In the genomic region with DNA sequence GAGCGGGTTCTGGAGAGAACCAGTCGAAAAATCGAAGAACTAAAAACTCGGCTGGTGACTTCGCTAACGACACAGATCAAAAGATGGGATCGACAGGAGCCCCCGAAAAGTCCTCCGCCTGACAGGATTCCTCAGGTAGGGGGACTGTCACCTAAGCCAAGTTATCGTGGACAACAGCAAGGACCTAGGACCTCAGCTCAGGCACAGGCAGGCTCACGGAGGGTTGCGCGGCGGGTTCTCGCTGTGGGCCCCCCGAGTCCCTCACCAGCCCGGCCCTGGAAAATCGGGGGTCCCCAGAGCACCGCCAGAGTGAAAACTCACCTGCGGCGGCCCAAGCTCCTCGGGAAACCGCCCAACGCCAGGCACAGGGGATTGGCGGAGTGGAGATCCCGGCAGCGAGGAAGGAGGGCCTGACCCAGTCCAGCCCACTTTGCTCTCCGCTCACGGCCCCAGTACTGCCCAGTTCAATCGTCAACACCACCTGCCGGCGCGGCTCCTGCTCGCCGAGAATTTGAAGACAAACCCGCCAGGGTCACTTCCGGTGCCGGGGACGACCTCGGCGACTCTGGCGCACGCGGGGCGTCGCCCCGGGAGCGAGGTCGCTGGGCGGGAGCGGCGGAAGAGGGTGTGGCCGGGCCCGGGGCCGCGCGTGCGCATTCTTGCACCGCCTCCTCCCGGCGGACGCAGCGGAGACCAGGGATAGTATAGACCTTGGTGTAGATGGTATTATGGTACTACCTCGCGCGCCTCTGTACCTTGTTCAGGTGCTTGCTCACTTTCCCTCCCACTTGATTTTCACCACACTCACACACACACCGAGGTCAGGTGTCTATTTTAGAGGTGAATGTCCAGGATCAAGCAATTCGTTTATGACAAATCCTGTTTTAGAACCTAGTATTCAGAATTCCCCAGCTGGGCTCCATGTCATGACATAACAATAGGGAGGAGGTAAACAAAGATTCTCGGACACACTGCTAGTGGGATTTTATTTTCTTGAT, we compare ENCODE assay signal across 8 cellular contexts. TPM values are rescaled to one million over a fixed set of nuclear protein-coding genes. Genes with fewer than 3 reads are reported as not detected.
A peak's percentile ranks its signal among the peaks of the same experiment; 100 is the strongest.
DNase-seq lines count a peak whose midpoint lies in the region; ATAC-seq and TF ChIP-seq lines count a peak whose summit lies in the region.

A gene (minus strand): TSS at position 567 of the 998 bp plus-strand sequence. CDS start 10,167 bp downstream, outside the sequence.

- H3K4me2 ChIP-seq in hepatocyte: peak within 1 kb of the TSS; percentile 83

- intact Hi-C loops in aorta (cut with DNase I): loop anchor here in 1 of 2 donors (10.0 kb wide), 1 partner anchor 66 kb away; a partner anchor contains a TSS

- DNase-seq in NCI-H2029 (lab: John Stamatoyannopoulos, UW): peak; percentile 57
- peak; percentile 78 for DNase-seq in T-helper 9 cell
- peak; percentile 91 for DNase-seq in astrocyte of the hippocampus (ENCODE audit: low read depth, low spot score)
- peak; percentile 93 for DNase-seq in hepatocyte (ENCODE audit: low spot score)
- peak; percentile 70 for DNase-seq in renal cortical epithelial cell (ENCODE audit: low read depth)
- DNase-seq in aorta: peak; percentile 87 to 94

- H3K27me3 ChIP-seq in hepatocyte (no peaks in the 10 kb centered on the region), aorta (ENCODE audit: control insufficient read depth in 1 of 2, insufficient read depth in 2 of 2, low read length in 1 of 2) (no peaks in the 10 kb centered on the region)

- H2AFZ ChIP-seq in hepatocyte: peak within 1 kb of the TSS; percentile 80

- H3K9me2 ChIP-seq in hepatocyte (replicated peaks; ENCODE audit: insufficient read depth): no peaks in the 10 kb centered on the region

- WGBS in hepatocyte (ENCODE audit: low lambda C conversion rate, missing lambda C conversion rate): 2% methylated on average over 69 of the region's 69 CpGs
- WGBS in aorta, 2 donors: 0 to 1% methylated on average over 69 of the region's 69 CpGs

- ATAC-seq in GM18511 (IDR thresholded peaks at IDR 0.05; ENCODE audit: unreplicated experiment): peak; percentile 90
- ATAC-seq in HG02981 (IDR thresholded peaks at IDR 0.05; ENCODE audit: unreplicated experiment): peak; percentile 90
- ATAC-seq in aorta (ENCODE audit: low FRiP score): peak; percentile 95

- H3K4me1 ChIP-seq in hepatocyte (ENCODE audit: insufficient read depth) (peaks cover 3% of the 10 kb centered on the region), aorta (ENCODE audit: control insufficient read depth in 1 of 2, insufficient read depth in 2 of 2, low read length in 2 of 2) (no peaks in the 10 kb centered on the region)

- peaks cover 34% of the 10 kb centered on the region for H3K79me2 ChIP-seq in hepatocyte

- no peaks in the 10 kb centered on the region for H3K9me3 ChIP-seq in hepatocyte (ENCODE audit: low read depth)
- no peaks in the 10 kb centered on the region for H3K9me3 ChIP-seq in aorta (ENCODE audit: control insufficient read depth, low read length)

- peak within 1 kb of the TSS; percentile 66 for H3K27ac ChIP-seq in hepatocyte
- H3K27ac ChIP-seq in aorta (ENCODE audit: low read depth in 1 of 2, low read length in 2 of 2): peak within 1 kb of the TSS in 1 of 2 donors; percentile 2

- H3K4me3 ChIP-seq in hepatocyte (peak within 1 kb of the TSS; percentile 68), aorta (ENCODE audit: low read length in 2 of 2) (peak within 1 kb of the TSS; percentile 53 to 86)

- H4K20me1 ChIP-seq in hepatocyte (ENCODE audit: insufficient read depth, poor library complexity, severe bottlenecking): peaks cover 5% of the 10 kb centered on the region

- no peak for TF ChIP-seq CTCF in hepatocyte (IDR thresholded peaks at IDR 0.05; ENCODE audit: poor library complexity)

- H3K36me3 ChIP-seq in hepatocyte (replicated peaks; ENCODE audit: insufficient read depth, low read depth) (no peaks in the 10 kb centered on the region), aorta (ENCODE audit: control insufficient read depth in 1 of 2, insufficient read depth in 2 of 2, low read length in 1 of 2) (no peaks in the 10 kb centered on the region)

RNA-seq across cellular contexts. Expression of the gene that starts here (rescaled TPM):
- total RNA-seq in hepatocyte (18.4 and 18.5 TPM in 2 replicates), renal cortical epithelial cell (29.5 and 36.8 TPM in 2 replicates), aorta (10 to 100 TPM; 15.9 to 18.5 TPM)
- polyA plus RNA-seq in hepatocyte (15.6 and 17.2 TPM in 2 replicates), aorta (10 to 100 TPM; 16.4 to 19.8 TPM)
